ENCODE assay signal across 19 cellular contexts in the genomic region with DNA sequence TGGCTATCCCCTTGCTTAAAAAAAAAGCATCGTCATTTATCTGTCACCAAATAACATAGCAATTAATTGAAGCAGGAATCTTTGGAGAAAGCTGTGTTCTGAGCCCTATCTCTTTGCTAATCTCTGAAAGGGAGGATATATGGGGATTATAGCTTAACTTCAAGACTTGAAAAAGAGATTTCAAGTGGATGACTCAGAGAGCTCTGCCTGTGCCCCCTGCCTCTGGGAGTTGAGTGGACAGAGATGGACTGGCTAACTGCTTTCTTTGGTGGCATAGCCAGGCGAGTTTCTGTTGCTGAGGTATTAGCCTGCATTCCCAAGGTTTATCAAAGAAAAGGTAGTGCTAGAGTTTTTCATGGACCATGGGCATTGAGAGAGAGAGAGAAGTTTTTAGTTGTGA.
A peak's percentile ranks its signal among the peaks of the same experiment; 100 is the strongest.
DNase-seq lines count a peak whose midpoint lies in the region; ATAC-seq and TF ChIP-seq lines count a peak whose summit lies in the region.
"Had no signal": no experiment of that assay in that cellular context is flagged by ENCODE, and none has a peak within 500 bp of the region (broad histone marks: within the 10 kb centered on the region; RNA-seq: fewer than 3 reads in every experiment).

No MANE protein-coding gene starts in this region.

- H3K36me3 ChIP-seq in SJCRH30, result no peaks in the 10 kb centered on the region
- H3K36me3 ChIP-seq: BE2C, SJSA1 had no signal

- H3K9me3 Mint-ChIP-seq in activated CD8-positive, alpha-beta T cell treated with anti-CD3 and anti-CD28 coated beads for 36 hours, result no peaks in the 10 kb centered on the region
- no peaks in the 10 kb centered on the region for H3K9me3 Mint-ChIP-seq in activated CD8-positive, alpha-beta T cell treated with anti-CD3 and anti-CD28 coated beads, Interleukin-2, amount 10 ng/mL, durations not matched to agents 7 days and 5 days (ENCODE audit: insufficient read depth)
- H3K9me3 Mint-ChIP-seq in stimulated activated effector memory CD8-positive, alpha-beta T cell treated with anti-CD3 and anti-CD28 coated beads, Interleukin-12 subunit alpha, Interleukin-12 subunit beta, amount 100 ng/mL, for 72 hours, result no peaks in the 10 kb centered on the region
- H3K9me3 Mint-ChIP-seq: CD4-positive, CD25-positive, alpha-beta regulatory T cell had no signal

- TF ChIP-seq CTCF in activated CD8-positive, alpha-beta T cell treated with anti-CD3 and anti-CD28 coated beads for 36 hours (IDR thresholded peaks at IDR 0.05), result no peak
- no peak for TF ChIP-seq CTCF in fibroblast of villous mesenchyme (IDR thresholded peaks at IDR 0.05; ENCODE audit: insufficient read depth, low read depth, low read length)

- H3K27ac Mint-ChIP-seq in activated CD8-positive, alpha-beta T cell treated with anti-CD3 and anti-CD28 coated beads for 36 hours, result peak overlapping the region; percentile 35
- H3K27ac Mint-ChIP-seq in activated CD8-positive, alpha-beta T cell treated with anti-CD3 and anti-CD28 coated beads, Interleukin-2, amount 10 ng/mL, durations not matched to agents 7 days and 5 days, result no peak overlapping the region
- H3K27ac Mint-ChIP-seq in stimulated activated effector memory CD8-positive, alpha-beta T cell treated with anti-CD3 and anti-CD28 coated beads, Interleukin-12 subunit alpha, Interleukin-12 subunit beta, amount 100 ng/mL, for 72 hours, result peak overlapping the region; percentile 61

- H3K4me3 Mint-ChIP-seq in activated CD8-positive, alpha-beta T cell treated with anti-CD3 and anti-CD28 coated beads for 36 hours, result no peak overlapping the region
- no peak overlapping the region for H3K4me3 Mint-ChIP-seq in activated CD8-positive, alpha-beta T cell treated with anti-CD3 and anti-CD28 coated beads, Interleukin-2, amount 10 ng/mL, durations not matched to agents 7 days and 5 days
- H3K4me3 Mint-ChIP-seq in stimulated activated effector memory CD8-positive, alpha-beta T cell treated with anti-CD3 and anti-CD28 coated beads, Interleukin-12 subunit alpha, Interleukin-12 subunit beta, amount 100 ng/mL, for 72 hours, result no peak overlapping the region
- H3K4me3 Mint-ChIP-seq: CD4-positive, CD25-positive, alpha-beta regulatory T cell had no signal

- no peaks in the 10 kb centered on the region for H3K9me3 ChIP-seq in SJCRH30 (replicated peaks)
- H3K9me3 ChIP-seq: BE2C, SJSA1 had no signal

- CTCF ChIA-PET in activated CD8-positive, alpha-beta T cell treated with anti-CD3 and anti-CD28 coated beads for 36 hours (lab: Charles Lee), result interaction anchor here (1.9 kb wide), 1 partner anchor 9 kb away, joined by 6 read pairs; no protein-coding TSS in a partner anchor
- CTCF ChIA-PET in activated CD8-positive, alpha-beta T cell treated with anti-CD3 and anti-CD28 coated beads, Interleukin-2, amount 10 ng/mL, durations not matched to agents 7 days and 5 days (lab: Charles Lee), result interaction anchor here (0.8 to 7.3 kb wide), 4 partner anchors 7 to 101 kb away, joined by 3 to 155 read pairs (median 4); no protein-coding TSS in a partner anchor

- POLR2A ChIA-PET in activated CD8-positive, alpha-beta T cell treated with anti-CD3 and anti-CD28 coated beads for 36 hours (lab: Charles Lee), result interaction anchor here (1.0 kb wide), 1 partner anchor 14 kb away, joined by 3 read pairs; no protein-coding TSS in a partner anchor
- POLR2A ChIA-PET in activated CD8-positive, alpha-beta T cell treated with anti-CD3 and anti-CD28 coated beads, Interleukin-2, amount 10 ng/mL, durations not matched to agents 7 days and 5 days (lab: Charles Lee), result no interaction called here

- H3K4me1 ChIP-seq in SJCRH30, result peaks cover 4% of the 10 kb centered on the region

- peaks cover 76% of the 10 kb centered on the region for H3K4me1 Mint-ChIP-seq in activated CD8-positive, alpha-beta T cell treated with anti-CD3 and anti-CD28 coated beads for 36 hours (ENCODE audit: low read depth)
- peaks cover 58% of the 10 kb centered on the region for H3K4me1 Mint-ChIP-seq in activated CD8-positive, alpha-beta T cell treated with anti-CD3 and anti-CD28 coated beads, Interleukin-2, amount 10 ng/mL, durations not matched to agents 7 days and 5 days (ENCODE audit: low read depth)
- peaks cover 68% of the 10 kb centered on the region for H3K4me1 Mint-ChIP-seq in stimulated activated effector memory CD8-positive, alpha-beta T cell treated with anti-CD3 and anti-CD28 coated beads, Interleukin-12 subunit alpha, Interleukin-12 subunit beta, amount 100 ng/mL, for 72 hours

- H3K36me3 Mint-ChIP-seq in activated CD8-positive, alpha-beta T cell treated with anti-CD3 and anti-CD28 coated beads for 36 hours (ENCODE audit: low read depth), result no peaks in the 10 kb centered on the region
- H3K36me3 Mint-ChIP-seq in activated CD8-positive, alpha-beta T cell treated with anti-CD3 and anti-CD28 coated beads, Interleukin-2, amount 10 ng/mL, durations not matched to agents 7 days and 5 days (ENCODE audit: low read depth), result no peaks in the 10 kb centered on the region
- peaks cover 5% of the 10 kb centered on the region for H3K36me3 Mint-ChIP-seq in stimulated activated effector memory CD8-positive, alpha-beta T cell treated with anti-CD3 and anti-CD28 coated beads, Interleukin-12 subunit alpha, Interleukin-12 subunit beta, amount 100 ng/mL, for 72 hours
- H3K36me3 Mint-ChIP-seq: CD4-positive, CD25-positive, alpha-beta regulatory T cell had no signal

- DNase-seq in activated CD8-positive, alpha-beta T cell treated with anti-CD3 and anti-CD28 coated beads for 36 hours, result no peak
- DNase-seq in activated CD8-positive, alpha-beta T cell treated with anti-CD3 and anti-CD28 coated beads, Interleukin-2, amount 10 ng/mL, durations not matched to agents 7 days and 5 days, result no peak
- DNase-seq in SJCRH30 (peak; percentile 12 to 22), fibroblast of villous mesenchyme (ENCODE audit: low read depth) (peak; percentile 17), activated T-cell treated with anti-CD3 and anti-CD28 coated beads for 4 hours (no peak), dermis blood vessel endothelial cell (no peak)
- no peak for DNase-seq in stimulated activated effector memory CD8-positive, alpha-beta T cell treated with anti-CD3 and anti-CD28 coated beads, Interleukin-12 subunit alpha, Interleukin-12 subunit beta, amount 100 ng/mL, for 72 hours (ENCODE audit: low spot score in 2 of 2)
- DNase-seq: BE2C; CD4-positive, CD25-positive, alpha-beta regulatory T cell; DMS79; KG1; NCI-H1105 treated with DMSO at 0.1 percent for 48 hours; NCI-H1694 treated with DMSO at 0.1 percent for 48 hours; NCI-H2107; NCI-H510A treated with DMSO at 0.1 percent for 48 hours; NCI-H774; PC-9 had no signal

- no peaks in the 10 kb centered on the region for H3K27me3 Mint-ChIP-seq in activated CD8-positive, alpha-beta T cell treated with anti-CD3 and anti-CD28 coated beads for 36 hours
- peaks cover 2% of the 10 kb centered on the region for H3K27me3 Mint-ChIP-seq in activated CD8-positive, alpha-beta T cell treated with anti-CD3 and anti-CD28 coated beads, Interleukin-2, amount 10 ng/mL, durations not matched to agents 7 days and 5 days (ENCODE audit: low read depth)

- no peak for ATAC-seq in activated CD8-positive, alpha-beta T cell treated with anti-CD3 and anti-CD28 coated beads for 36 hours
- no peak for ATAC-seq in activated CD8-positive, alpha-beta T cell treated with anti-CD3 and anti-CD28 coated beads, Interleukin-2, amount 10 ng/mL, durations not matched to agents 7 days and 5 days
- no peak for ATAC-seq in stimulated activated effector memory CD8-positive, alpha-beta T cell treated with anti-CD3 and anti-CD28 coated beads, Interleukin-12 subunit alpha, Interleukin-12 subunit beta, amount 100 ng/mL, for 72 hours
- no peak for ATAC-seq in HG03432 (IDR thresholded peaks at IDR 0.05; ENCODE audit: unreplicated experiment)

- intact Hi-C loops in activated CD8-positive, alpha-beta T cell treated with anti-CD3 and anti-CD28 coated beads for 36 hours (cut with micrococcal nuclease), result no loop called here

- no peak overlapping the region for H3K27ac ChIP-seq in SJCRH30
- H3K27ac ChIP-seq: PC-9, SJSA1 had no signal

- no peaks in the 10 kb centered on the region for H3K27me3 ChIP-seq in SJCRH30
- H3K27me3 ChIP-seq: BE2C, SJSA1 had no signal

- no peak overlapping the region for H3K4me3 ChIP-seq in SJCRH30
- no peak overlapping the region for H3K4me3 ChIP-seq in fibroblast of villous mesenchyme (ENCODE audit: low read depth, low read length)
- H3K4me3 ChIP-seq: PC-9, SJSA1 had no signal

Comparison
In these comparisons a context has a peak if more than half of its experiments do, and no peak if none do; other contexts are left out.
1. DNase-seq: peak in SJCRH30 (2 of 2) and fibroblast of villous mesenchyme (single experiment); none in activated CD8-positive, alpha-beta T cell treated with anti-CD3 and anti-CD28 coated beads for 36 hours (single experiment), activated CD8-positive, alpha-beta T cell treated with anti-CD3 and anti-CD28 coated beads, Interleukin-2, amount 10 ng/mL, durations not matched to agents 7 days and 5 days (single experiment), stimulated activated effector memory CD8-positive, alpha-beta T cell treated with anti-CD3 and anti-CD28 coated beads, Interleukin-12 subunit alpha, Interleukin-12 subunit beta, amount 100 ng/mL, for 72 hours (0 of 2), activated T-cell treated with anti-CD3 and anti-CD28 coated beads for 4 hours (single experiment) and dermis blood vessel endothelial cell (single experiment).